ENCODE assay signal across 17 cellular contexts in genomic region chr21:46171585-46171984, GRCh38. TPM values are rescaled to one million over a fixed set of nuclear protein-coding genes. Genes with fewer than 3 reads are reported as not detected.
DNase-seq lines count a peak whose midpoint lies in the region; ATAC-seq and TF ChIP-seq lines count a peak whose summit lies in the region.
"Had no signal": no experiment of that assay in that cellular context is flagged by ENCODE, and none has a peak within 500 bp of the region (broad histone marks: within the 10 kb centered on the region; RNA-seq: fewer than 3 reads in every experiment).

No MANE protein-coding gene starts in this region.

- H3K79me2 ChIP-seq in neural progenitor cell (ENCODE audit: low read depth) = peaks cover 27% of the 10 kb centered on the region

- no peak overlapping the region for H3K4me3 ChIP-seq in left ventricle myocardium inferior
- no peak overlapping the region for H3K4me3 ChIP-seq in fibroblast of mammary gland (ENCODE audit: control insufficient read depth, low read depth, low read length)
- no peak overlapping the region for H3K4me3 ChIP-seq in neural progenitor cell
- H3K4me3 ChIP-seq: A549 had no signal

- H3K27ac Mint-ChIP-seq in neural progenitor cell = peak overlapping the region; percentile 22

- H3K27me3 ChIP-seq in left ventricle myocardium inferior (ENCODE audit: low read depth) = no peaks in the 10 kb centered on the region
- H3K27me3 ChIP-seq in neural progenitor cell = no peaks in the 10 kb centered on the region

- H3K9me3 ChIP-seq in left ventricle myocardium inferior (replicated peaks) = peaks cover 18% of the 10 kb centered on the region
- no peaks in the 10 kb centered on the region for H3K9me3 ChIP-seq in neural progenitor cell (ENCODE audit: low read depth)

- no peak overlapping the region for H2AFZ ChIP-seq in neural progenitor cell (replicated peaks)

- H3K4me2 ChIP-seq in neural progenitor cell = no peak overlapping the region
- H3K4me2 ChIP-seq: A549 had no signal

- peaks cover 13% of the 10 kb centered on the region for H3K4me1 Mint-ChIP-seq in neural progenitor cell

- DNase-seq in left ventricle myocardium superior = no peak
- DNase-seq in left ventricle myocardium inferior = no peak
- peak; percentile 65 for DNase-seq in fibroblast of mammary gland (ENCODE audit: low read depth)
- no peak for DNase-seq in neural progenitor cell (ENCODE audit: low spot score)
- no peak for DNase-seq in NCI-H524 treated with DMSO at 0.1 percent for 48 hours (lab: John Stamatoyannopoulos, UW)
- no peak for DNase-seq in activated CD4-positive, alpha-beta T cell treated with anti-CD3 and anti-CD28 coated beads, Interleukin-2, amount 50 U/mL, for 48 hours
- no peak for DNase-seq in activated CD4-positive, alpha-beta T cell treated with anti-CD3 and anti-CD28 coated beads for 1 hour
- DNase-seq: C1 segment of cervical spinal cord, COR-L47, MV-4-11, NCI-H1417, NCI-H1930, NCI-H446, NCI-H748 treated with DMSO at 0.1 percent for 48 hours, RPMI8226 had no signal

- peaks cover 9% of the 10 kb centered on the region for H3K36me3 Mint-ChIP-seq in neural progenitor cell

- no peaks in the 10 kb centered on the region for H3F3A ChIP-seq in neural progenitor cell (ENCODE audit: low read depth)

- H3K9ac ChIP-seq in neural progenitor cell = no peak overlapping the region

- H3K27me3 Mint-ChIP-seq in neural progenitor cell (ENCODE audit: insufficient read depth, low read depth) = peaks cover 3% of the 10 kb centered on the region

- H3K36me3 ChIP-seq in left ventricle myocardium inferior (no peaks in the 10 kb centered on the region), neural progenitor cell (no peaks in the 10 kb centered on the region)

- no peak overlapping the region for H3K27ac ChIP-seq in left ventricle myocardium inferior (replicated peaks)
- no peak overlapping the region for H3K27ac ChIP-seq in neural progenitor cell
- H3K27ac ChIP-seq: A549 had no signal

- TF ChIP-seq CTCF in left ventricle myocardium inferior (IDR thresholded peaks at IDR 0.05; ENCODE audit: borderline replicate concordance) = no peak
- TF ChIP-seq CTCF in fibroblast of mammary gland (conservative IDR thresholded peaks at IDR 0.05; ENCODE audit: control insufficient read depth, insufficient read depth, low read depth, low read length) = no peak
- no peak for TF ChIP-seq CTCF in neural progenitor cell (IDR thresholded peaks at IDR 0.05)

- no peaks in the 10 kb centered on the region for H4K20me1 ChIP-seq in neural progenitor cell (ENCODE audit: low read depth)

- intact Hi-C loops in left ventricle myocardium superior (cut with micrococcal nuclease) = no loop called here
- intact Hi-C loops in left ventricle myocardium inferior (cut with micrococcal nuclease) = no loop called here

- ATAC-seq in left ventricle myocardium superior (peak; percentile 23), HG02571 (IDR thresholded peaks at IDR 0.05; ENCODE audit: unreplicated experiment) (no peak)
- ATAC-seq: A549 had no signal

- H3K9me3 Mint-ChIP-seq in neural progenitor cell = peaks cover 33% of the 10 kb centered on the region

- no peak overlapping the region for H3K4me3 Mint-ChIP-seq in neural progenitor cell

- H3K4me1 ChIP-seq in left ventricle myocardium inferior (no peaks in the 10 kb centered on the region), neural progenitor cell (no peaks in the 10 kb centered on the region)
- H3K4me1 ChIP-seq: A549 had no signal

RNA-seq across cellular contexts. Expression of gene SPATC1L, which starts 12.7 kb away (rescaled TPM):
- total RNA-seq in left ventricle myocardium superior (12.0 TPM), left ventricle myocardium inferior (7.0 TPM), neural progenitor cell (ENCODE audit: low replicate concordance) (5.1 and 20.2 TPM in 2 replicates)

RNA-seq across cellular contexts. Expression of gene FTCD, which starts 16.2 kb away (rescaled TPM):
- total RNA-seq in left ventricle myocardium superior (1.5 TPM), left ventricle myocardium inferior (2.2 TPM), neural progenitor cell (ENCODE audit: low replicate concordance) (0.96 TPM in 1 of 2 replicates, not detected in the other)

RNA-seq across cellular contexts. Expression of gene LSS, which starts 57.0 kb away (rescaled TPM):
- total RNA-seq in left ventricle myocardium superior (58.3 TPM), left ventricle myocardium inferior (52.0 TPM), neural progenitor cell (ENCODE audit: low replicate concordance) (26.7 and 90.5 TPM in 2 replicates)
